In genomic region chr20:25353368-25353753, GRCh38 we compare ENCODE assay signal across 24 cellular contexts. TPM values are rescaled to one million over a fixed set of nuclear protein-coding genes. Genes with fewer than 3 reads are reported as not detected.
DNase-seq lines count a peak whose midpoint lies in the region; ATAC-seq and TF ChIP-seq lines count a peak whose summit lies in the region.
"Had no signal": no experiment of that assay in that cellular context is flagged by ENCODE, and none has a peak within 500 bp of the region (broad histone marks: within the 10 kb centered on the region; RNA-seq: fewer than 3 reads in every experiment).

No MANE protein-coding gene starts in this region.

- H3K27ac ChIP-seq in C4-2B (peak overlapping the region; percentile 87), foreskin keratinocyte (peak overlapping the region; percentile 62), osteoblast (ENCODE audit: low read depth, low read length) (no peak overlapping the region)
- H3K27ac ChIP-seq: A549 had no signal

- H3K4me3 Mint-ChIP-seq in osteocyte (ENCODE audit: unreplicated experiment), result no peak overlapping the region
- H3K4me3 Mint-ChIP-seq: activated B cell treated with CpG ODN at 0.5 μM for 24 hours; activated naive CD4-positive, alpha-beta T cell treated with anti-CD3 and anti-CD28 coated beads, Interleukin-2, amount 10 ng/mL, durations not matched to agents 7 days and 5 days; activated T-helper 1 cell treated with anti-CD3 and anti-CD28 coated beads, Interleukin-12 subunit alpha, Interleukin-12 subunit beta, Interleukin-2, Interleukin-4 antibody, amounts not matched to agents 30 ng/mL and 10 ng/mL and 1 ng/mL, durations not matched to agents 14 hours and 24 hours and 36 hours had no signal

- ATAC-seq in foreskin keratinocyte (no peak), HG03039 (IDR thresholded peaks at IDR 0.05; ENCODE audit: unreplicated experiment) (no peak), GM21576 (IDR thresholded peaks at IDR 0.05; ENCODE audit: unreplicated experiment) (no peak)

- no peaks in the 10 kb centered on the region for H3K27me3 ChIP-seq in foreskin keratinocyte
- H3K27me3 ChIP-seq in osteoblast (ENCODE audit: insufficient read depth, low read length), result no peaks in the 10 kb centered on the region

- no peaks in the 10 kb centered on the region for H3K9me3 Mint-ChIP-seq in osteocyte (ENCODE audit: unreplicated experiment)
- H3K9me3 Mint-ChIP-seq: activated T-helper 1 cell treated with anti-CD3 and anti-CD28 coated beads, Interleukin-12 subunit alpha, Interleukin-12 subunit beta, Interleukin-2, Interleukin-4 antibody, amounts not matched to agents 30 ng/mL and 10 ng/mL and 1 ng/mL, durations not matched to agents 14 hours and 24 hours and 36 hours had no signal

- H3K9me3 ChIP-seq in osteoblast (ENCODE audit: low read depth, low read length), result no peaks in the 10 kb centered on the region
- H3K9me3 ChIP-seq: A549 had no signal

- H3K4me3 ChIP-seq in LNCaP clone FGC (ENCODE audit: low read depth, low read length) (0 out of 2 replicates have a peak overlapping the region, but pooled peaks have one; percentile 6), osteoblast (ENCODE audit: insufficient read depth, low read length) (no peak overlapping the region)
- H3K4me3 ChIP-seq: A549 had no signal

- peak overlapping the region; percentile 16 for H2AFZ ChIP-seq in osteoblast (ENCODE audit: low read length)

- peaks cover 3% of the 10 kb centered on the region for H4K20me1 ChIP-seq in osteoblast (ENCODE audit: insufficient read depth, low read length)

- peaks cover 77% of the 10 kb centered on the region for H3K79me2 ChIP-seq in osteoblast (ENCODE audit: insufficient read depth, low read length)

- H3K27me3 Mint-ChIP-seq in osteocyte (ENCODE audit: unreplicated experiment), result no peaks in the 10 kb centered on the region
- H3K27me3 Mint-ChIP-seq: activated B cell treated with CpG ODN at 0.5 μM for 24 hours; activated naive CD4-positive, alpha-beta T cell treated with anti-CD3 and anti-CD28 coated beads, Interleukin-2, amount 10 ng/mL, durations not matched to agents 7 days and 5 days had no signal

- H3K36me3 ChIP-seq in osteoblast (ENCODE audit: insufficient read depth, low read length), result no peaks in the 10 kb centered on the region

- no peak overlapping the region for H3K4me2 ChIP-seq in osteoblast (ENCODE audit: insufficient read depth, low read length)
- H3K4me2 ChIP-seq: A549 had no signal

- TF ChIP-seq CTCF in C4-2B (conservative IDR thresholded peaks at IDR 0.05), result no peak
- no peak for TF ChIP-seq CTCF in LNCaP clone FGC (IDR thresholded peaks at IDR 0.05; ENCODE audit: control insufficient read depth, extremely low read depth, insufficient read depth)
- no peak for TF ChIP-seq CTCF in foreskin keratinocyte (conservative IDR thresholded peaks at IDR 0.05)
- TF ChIP-seq CTCF in osteoblast (IDR thresholded peaks at IDR 0.05; ENCODE audit: extremely low read depth, low read depth, low read length), result no peak
- TF ChIP-seq CTCF in osteocyte (IDR thresholded peaks at IDR 0.05), result no peak

- no peaks in the 10 kb centered on the region for H3K36me3 Mint-ChIP-seq in osteocyte (ENCODE audit: unreplicated experiment)

- peaks cover 13% of the 10 kb centered on the region for H3K4me1 ChIP-seq in foreskin keratinocyte
- no peaks in the 10 kb centered on the region for H3K4me1 ChIP-seq in osteoblast (ENCODE audit: insufficient read depth, low read length)

- DNase-seq in LNCaP clone FGC (ENCODE audit: low read depth) (no peak), foreskin keratinocyte (no peak), osteoblast (ENCODE audit: insufficient read length, low spot score, missing footprints) (no peak), osteocyte (ENCODE audit: extremely low spot score, unreplicated experiment) (no peak), NCI-H187 (lab: John Stamatoyannopoulos, UW) (no peak)
- DNase-seq: activated B cell treated with CpG ODN at 0.5 μM for 24 hours; activated naive CD4-positive, alpha-beta T cell treated with anti-CD3 and anti-CD28 coated beads, Interleukin-2, amount 10 ng/mL, durations not matched to agents 7 days and 5 days; anterior cingulate cortex; central memory CD4-positive, alpha-beta T cell; KBM-7; left colon; MM.1S; NCI-H1417 treated with DMSO at 0.1 percent for 48 hours; OCI-M1; SHP77 treated with DMSO at 0.1 percent for 48 hours; small intestine; stimulated activated CD4-positive, alpha-beta T cell treated with anti-CD3 and anti-CD28 coated beads, Interleukin-1b, Interleukin-23, amount 100 ng/mL, for 48 hours; SW 1271; T1000 had no signal

- no peak overlapping the region for H3K27ac Mint-ChIP-seq in osteocyte (ENCODE audit: unreplicated experiment)
- H3K27ac Mint-ChIP-seq: activated B cell treated with CpG ODN at 0.5 μM for 24 hours; activated naive CD4-positive, alpha-beta T cell treated with anti-CD3 and anti-CD28 coated beads, Interleukin-2, amount 10 ng/mL, durations not matched to agents 7 days and 5 days; activated T-helper 1 cell treated with anti-CD3 and anti-CD28 coated beads, Interleukin-12 subunit alpha, Interleukin-12 subunit beta, Interleukin-2, Interleukin-4 antibody, amounts not matched to agents 30 ng/mL and 10 ng/mL and 1 ng/mL, durations not matched to agents 14 hours and 24 hours and 36 hours had no signal

- peaks cover 11% of the 10 kb centered on the region for H3K4me1 Mint-ChIP-seq in osteocyte (ENCODE audit: unreplicated experiment)

RNA-seq across cellular contexts. Expression of gene ABHD12, which starts 37.3 kb away (rescaled TPM):
- total RNA-seq in foreskin keratinocyte (20.8 and 21.8 TPM in 2 replicates), osteoblast (29.7 and 35.1 TPM in 2 replicates), osteocyte (42.9 and 50.3 TPM in 2 replicates)
- polyA plus RNA-seq in foreskin keratinocyte, result 27.6 and 29.3 TPM in 2 replicates

RNA-seq across cellular contexts. Expression of gene GINS1, which starts 54.1 kb away (rescaled TPM):
- total RNA-seq in foreskin keratinocyte (23.2 and 27.3 TPM in 2 replicates), osteoblast (2.2 and 2.4 TPM in 2 replicates), osteocyte (5.8 and 6.2 TPM in 2 replicates)
- 11.2 and 14.5 TPM in 2 replicates for polyA plus RNA-seq in foreskin keratinocyte
